18 cellular contexts compared by ENCODE assay signal in the genomic region with DNA sequence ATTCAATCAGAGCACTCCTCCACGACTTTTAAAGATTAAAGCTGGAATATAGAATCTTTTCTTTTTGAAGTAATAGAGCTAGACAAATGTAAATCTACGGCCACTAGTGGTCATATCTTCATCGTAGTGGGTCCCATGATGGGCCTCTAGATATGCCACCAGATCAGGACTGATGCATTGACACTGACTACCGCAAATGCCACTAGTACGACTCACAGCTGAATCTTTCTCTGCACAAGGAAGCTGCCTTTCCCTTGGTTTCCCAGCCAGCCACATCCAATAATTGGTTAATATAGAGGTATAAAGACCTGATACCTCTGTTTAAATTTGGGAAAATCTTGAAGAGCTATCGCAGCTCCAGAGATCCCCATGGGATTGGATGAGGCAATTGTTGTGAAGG.
"Had no signal": no experiment of that assay in that cellular context is flagged by ENCODE, and none has a peak within 500 bp of the region (broad histone marks: within the 10 kb centered on the region; RNA-seq: fewer than 3 reads in every experiment).

No MANE protein-coding gene starts in this region.

- H3K36me3 Mint-ChIP-seq: activated naive CD8-positive, alpha-beta T cell treated with anti-CD3 and anti-CD28 coated beads for 36 hours; brain; natural killer cell had no signal

- H3K4me3 Mint-ChIP-seq: activated naive CD8-positive, alpha-beta T cell treated with anti-CD3 and anti-CD28 coated beads for 36 hours; activated T-helper 1 cell treated with anti-CD3 and anti-CD28 coated beads, Interleukin-12 subunit alpha, Interleukin-12 subunit beta, Interleukin-2, Interleukin-4 antibody, amounts not matched to agents 30 ng/mL and 10 ng/mL and 1 ng/mL, durations not matched to agents 14 hours and 24 hours and 36 hours; brain; natural killer cell; T-helper 2 cell treated with Interferon-gamma antibody and Interleukin-4, amounts not matched to agents 5 μg/mL and 100 μg/mL, for 36 hours had no signal

- H3K27me3 ChIP-seq: gastrocnemius medialis, neutrophil, right atrium auricular region, tibial nerve, vagina had no signal

- H3K9me3 ChIP-seq: gastrocnemius medialis, mucosa of descending colon, neutrophil, right atrium auricular region, tibial nerve, vagina had no signal

- H3K4me1 ChIP-seq: gastrocnemius medialis, right atrium auricular region, tibial nerve, vagina had no signal

- H3K4me1 Mint-ChIP-seq: brain had no signal

- H3K36me3 ChIP-seq: gastrocnemius medialis, neutrophil, right atrium auricular region, tibial nerve, vagina had no signal

- DNase-seq: activated naive CD8-positive, alpha-beta T cell treated with anti-CD3 and anti-CD28 coated beads for 36 hours; cortex of kidney; effector memory CD4-positive, alpha-beta T cell; gastrocnemius medialis; mucosa of descending colon; natural killer cell; stimulated activated CD4-positive, alpha-beta T cell treated with anti-CD3 and anti-CD28 coated beads, Interleukin-4, amount 100 ng/mL, for 24 hours; stimulated activated naive CD4-positive, alpha-beta T cell; substantia nigra had no signal

- H3K27ac Mint-ChIP-seq: activated naive CD8-positive, alpha-beta T cell treated with anti-CD3 and anti-CD28 coated beads for 36 hours; activated T-helper 1 cell treated with anti-CD3 and anti-CD28 coated beads, Interleukin-12 subunit alpha, Interleukin-12 subunit beta, Interleukin-2, Interleukin-4 antibody, amounts not matched to agents 30 ng/mL and 10 ng/mL and 1 ng/mL, durations not matched to agents 14 hours and 24 hours and 36 hours; brain; natural killer cell; progenitor cell of endocrine pancreas; T-helper 2 cell treated with Interferon-gamma antibody and Interleukin-4, amounts not matched to agents 5 μg/mL and 100 μg/mL, for 36 hours had no signal

- H3K9me3 Mint-ChIP-seq: activated naive CD8-positive, alpha-beta T cell treated with anti-CD3 and anti-CD28 coated beads for 36 hours; activated T-helper 1 cell treated with anti-CD3 and anti-CD28 coated beads, Interleukin-12 subunit alpha, Interleukin-12 subunit beta, Interleukin-2, Interleukin-4 antibody, amounts not matched to agents 30 ng/mL and 10 ng/mL and 1 ng/mL, durations not matched to agents 14 hours and 24 hours and 36 hours; brain; natural killer cell; T-helper 2 cell treated with Interferon-gamma antibody and Interleukin-4, amounts not matched to agents 5 μg/mL and 100 μg/mL, for 36 hours had no signal

- H3K27ac ChIP-seq: gastrocnemius medialis, neutrophil, right atrium auricular region, skin epidermis, tibial nerve, vagina had no signal

- H3K4me3 ChIP-seq: gastrocnemius medialis, mucosa of descending colon, right atrium auricular region, skin epidermis, tibial nerve, vagina had no signal
